In the genomic region with DNA sequence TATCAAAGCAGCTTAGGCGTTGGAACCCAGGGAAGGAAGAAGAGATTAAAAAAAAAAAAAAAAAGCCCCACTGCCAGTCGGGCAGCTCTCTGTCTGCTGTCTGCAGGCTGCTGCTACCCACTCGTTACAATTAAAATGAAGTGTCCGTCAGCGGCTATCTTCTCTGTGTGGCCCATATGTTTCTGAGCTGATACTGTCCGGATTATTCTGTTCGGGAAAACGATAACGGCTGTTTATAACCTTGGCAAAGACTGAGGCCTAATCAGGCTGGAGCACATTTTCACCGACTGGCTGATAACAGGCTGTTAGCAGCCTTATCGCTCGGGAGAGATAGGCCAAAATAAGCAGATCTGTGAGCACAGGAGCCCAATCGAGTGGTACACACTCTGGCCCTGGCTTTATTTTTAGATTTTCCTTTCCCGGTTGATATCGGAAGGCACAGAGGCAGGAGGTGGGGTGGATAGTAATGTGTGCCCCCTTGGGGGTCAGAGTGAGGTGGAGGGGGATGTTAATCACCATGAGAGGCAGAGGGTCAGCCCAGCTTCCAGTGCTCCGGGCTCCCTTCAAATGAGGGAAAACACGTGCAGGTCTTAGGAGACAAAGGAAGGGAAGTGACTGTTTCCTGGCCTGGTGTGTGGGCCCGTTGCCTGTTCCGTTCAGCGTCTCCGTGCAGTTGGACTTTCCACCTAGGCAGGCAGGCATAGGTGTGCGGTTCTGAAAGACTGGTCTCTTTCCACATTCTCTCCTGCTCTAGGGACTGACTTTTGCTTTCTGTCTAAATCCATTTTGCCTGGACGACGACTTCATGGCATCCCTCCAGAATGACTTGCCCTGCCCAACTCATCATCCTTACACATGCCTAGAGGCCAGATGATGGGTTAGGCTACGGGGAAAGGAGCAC, we compare ENCODE assay signal across 10 cellular contexts.
DNase-seq lines count a peak whose midpoint lies in the region; ATAC-seq, FAIRE-seq and TF ChIP-seq lines count a peak whose summit lies in the region.
"Had no signal": no experiment of that assay in that cellular context is flagged by ENCODE, and none has a peak within 500 bp of the region (broad histone marks: within the 10 kb centered on the region; RNA-seq: fewer than 3 reads in every experiment).

No MANE protein-coding gene starts in this region.

- no peak overlapping the region for H4K5ac ChIP-seq in H1 (ENCODE audit: insufficient read length, low read depth, low read length)

- no peak overlapping the region for H4K8ac ChIP-seq in H1 (ENCODE audit: extremely low read depth, insufficient read depth, low read length)

- H3K27me3 ChIP-seq in NT2/D1 (ENCODE audit: insufficient read depth, insufficient read length): no peaks in the 10 kb centered on the region
- no peaks in the 10 kb centered on the region for H3K27me3 ChIP-seq in H1 (replicated peaks in 1 of 4; ENCODE audit: control insufficient read depth in 3 of 4, extremely low read depth in 1 of 4, insufficient read depth in 3 of 4, low read length in 3 of 4)
- H3K27me3 ChIP-seq in lung (ENCODE audit: control insufficient read depth, insufficient read depth): no peaks in the 10 kb centered on the region
- H3K27me3 ChIP-seq in thoracic aorta (replicated peaks; ENCODE audit: insufficient read depth): no peaks in the 10 kb centered on the region

- H2BK20ac ChIP-seq in H1 (ENCODE audit: low read length): no peak overlapping the region

- H3K27ac ChIP-seq in H1 (ENCODE audit: low read depth, low read length): 0 out of 2 replicates have a peak overlapping the region, but pooled peaks have one; percentile 29
- H3K27ac ChIP-seq in lung (ENCODE audit: low read depth in 1 of 2, low read length in 1 of 2): peak overlapping the region; percentile 75 to 76
- peak overlapping the region in 1 of 2 donors; percentile 49 for H3K27ac ChIP-seq in thoracic aorta

- H2BK12ac ChIP-seq in H1 (ENCODE audit: low read depth, low read length): peak overlapping the region; percentile 45; the same call in 1 of the 2 replicates

- no peak overlapping the region for H2BK120ac ChIP-seq in H1 (replicated peaks; ENCODE audit: low read depth, low read length)

- WGBS in H1 (ENCODE audit: extremely low coverage in 1 of 2, insufficient coverage in 1 of 2, insufficient read length in 1 of 2, insufficient replicate concordance in 2 of 2, low coverage in 1 of 2, low lambda C conversion rate in 2 of 2, missing lambda C conversion rate in 1 of 2), 2 experiments: 83% methylated on average over 25 of the region's 25 CpGs; no CpG with 5 or more reads in 1 of the 2 experiments
- WGBS in lung, 2 donors: 30 to 35% methylated on average over 25 of the region's 25 CpGs

- H3K9me3 Mint-ChIP-seq in activated T-cell treated with anti-CD3 and anti-CD28 coated beads, Interleukin-2, amount 50 U/mL, for 24 hours: no peaks in the 10 kb centered on the region
- H3K9me3 Mint-ChIP-seq in activated CD8-positive, alpha-beta T cell treated with anti-CD3 and anti-CD28 coated beads for 36 hours: no peaks in the 10 kb centered on the region

- intact Hi-C loops in activated CD8-positive, alpha-beta T cell treated with anti-CD3 and anti-CD28 coated beads for 36 hours (cut with micrococcal nuclease): no loop called here

- H3K4me1 ChIP-seq in NT2/D1 (ENCODE audit: insufficient read depth, insufficient read length) (peaks cover 14% of the 10 kb centered on the region), H1 (replicated peaks in 1 of 4; ENCODE audit: control insufficient read depth in 3 of 4, insufficient read depth in 4 of 4, low read length in 3 of 4) (peaks cover 11 to 19% (median 18%) of the 10 kb centered on the region in 4 experiments), lung (ENCODE audit: control insufficient read depth in 2 of 2, insufficient read depth in 2 of 2, low read length in 2 of 2) (peaks cover 21 to 23% of the 10 kb centered on the region in 2 donors), thoracic aorta (ENCODE audit: control insufficient read depth in 1 of 2, low read depth in 2 of 2) (peaks cover 27 to 77% of the 10 kb centered on the region in 2 donors)

- H3K4me3 ChIP-seq in NT2/D1 (ENCODE audit: insufficient read length, low read depth) (no peak overlapping the region), H1 (ENCODE audit: extremely low read depth in 1 of 4, insufficient read depth in 2 of 4, low read depth in 3 of 4, low read length in 4 of 4) (no peak overlapping the region), lung (no peak overlapping the region), thoracic aorta (peak overlapping the region; percentile 19)

- no peak overlapping the region for H3K56ac ChIP-seq in H1 (replicated peaks; ENCODE audit: insufficient read length, low read depth, low read length)

- CTCF ChIA-PET in H1 (lab: Charles Lee; ENCODE audit: partially characterized antibody): interaction anchor here (1.4 kb wide), 1 partner anchor 18 kb away, joined by 4 read pairs; no protein-coding TSS in a partner anchor
- CTCF ChIA-PET in activated CD8-positive, alpha-beta T cell treated with anti-CD3 and anti-CD28 coated beads for 36 hours (lab: Charles Lee): no interaction called here

- peak overlapping the region; percentile 24 to 25; a peak in 2 of 4 replicates for H3K4me2 ChIP-seq in H1 (ENCODE audit: insufficient read depth in 1 of 2, low read depth in 2 of 2, low read length in 2 of 2)

- no peak for TF ChIP-seq RAD21 in H1 (IDR thresholded peaks at IDR 0.05 in 1 of 2, conservative IDR thresholded peaks at IDR 0.05 in 1 of 2; ENCODE audit: low read depth in 2 of 2, low read length in 2 of 2)

- H3K79me1 ChIP-seq in H1 (ENCODE audit: low read depth, low read length): peaks cover 10% of the 10 kb centered on the region

- peak overlapping the region; percentile 29 for H2AK5ac ChIP-seq in H1 (ENCODE audit: low read depth, low read length)

- H3K23me2 ChIP-seq in H1 (ENCODE audit: low read depth, low read length): no peaks in the 10 kb centered on the region; the same call in 1 of the 2 replicates

- peaks cover 3% of the 10 kb centered on the region for H3K4me1 Mint-ChIP-seq in activated T-cell treated with anti-CD3 and anti-CD28 coated beads, Interleukin-2, amount 50 U/mL, for 24 hours (ENCODE audit: low read depth)
- H3K4me1 Mint-ChIP-seq in activated CD8-positive, alpha-beta T cell treated with anti-CD3 and anti-CD28 coated beads for 36 hours (ENCODE audit: low read depth): no peaks in the 10 kb centered on the region

- H3K9me3 ChIP-seq in NT2/D1 (ENCODE audit: insufficient read depth, low read length) (no peaks in the 10 kb centered on the region), H1 (ENCODE audit: insufficient read depth in 2 of 2, low read depth in 1 of 2, low read length in 1 of 2) (no peaks in the 10 kb centered on the region), lung (ENCODE audit: control insufficient read depth in 2 of 2, insufficient read depth in 1 of 2, low read length in 1 of 2) (peaks cover 0 to 3% of the 10 kb centered on the region in 2 donors), thoracic aorta (no peaks in the 10 kb centered on the region)

- H3K23ac ChIP-seq in H1 (ENCODE audit: insufficient read length): no peak overlapping the region

- no peak overlapping the region for H3K4me3 Mint-ChIP-seq in activated T-cell treated with anti-CD3 and anti-CD28 coated beads, Interleukin-2, amount 50 U/mL, for 24 hours
- no peak overlapping the region for H3K4me3 Mint-ChIP-seq in activated CD8-positive, alpha-beta T cell treated with anti-CD3 and anti-CD28 coated beads for 36 hours
- H3K4me3 Mint-ChIP-seq: activated CD4-positive, alpha-beta memory T cell treated with anti-CD3 and anti-CD28 coated beads, Interleukin-2, amount 10 ng/mL, durations not matched to agents 7 days and 5 days had no signal

- peaks cover 8 to 16% of the 10 kb centered on the region in 2 experiments for H4K20me1 ChIP-seq in H1 (replicated peaks in 1 of 2; ENCODE audit: control insufficient read depth in 1 of 2, insufficient read depth in 2 of 2, low read length in 2 of 2)

- no peak overlapping the region for H3K4ac ChIP-seq in H1 (replicated peaks; ENCODE audit: insufficient read length, low read depth, low read length)

- no peak for TF ChIP-seq EP300 in H1 (IDR thresholded peaks at IDR 0.05; ENCODE audit: borderline replicate concordance in 1 of 2, low read depth in 2 of 2, low read length in 2 of 2)

- no peak overlapping the region for H3K14ac ChIP-seq in H1 (ENCODE audit: insufficient read length)

- H3K18ac ChIP-seq in H1 (ENCODE audit: extremely low read depth, low read length): peak overlapping the region; percentile 20; the same call in 1 of the 2 replicates

- TF ChIP-seq CTCF in H1 (IDR thresholded peaks at IDR 0.05; ENCODE audit: control extremely low read depth in 1 of 3, insufficient read depth in 1 of 3, low read depth in 1 of 3, low read length in 3 of 3) (no peak), lung (IDR thresholded peaks at IDR 0.05; ENCODE audit: control extremely low read depth, extremely low read depth) (no peak), thoracic aorta (IDR thresholded peaks at IDR 0.05) (no peak)
- TF ChIP-seq CTCF in activated CD8-positive, alpha-beta T cell treated with anti-CD3 and anti-CD28 coated beads for 36 hours (IDR thresholded peaks at IDR 0.05): no peak

- H3K27ac Mint-ChIP-seq in activated T-cell treated with anti-CD3 and anti-CD28 coated beads, Interleukin-2, amount 50 U/mL, for 24 hours: no peak overlapping the region
- no peak overlapping the region for H3K27ac Mint-ChIP-seq in activated CD8-positive, alpha-beta T cell treated with anti-CD3 and anti-CD28 coated beads for 36 hours
- H3K27ac Mint-ChIP-seq: activated CD4-positive, alpha-beta memory T cell treated with anti-CD3 and anti-CD28 coated beads, Interleukin-2, amount 10 ng/mL, durations not matched to agents 7 days and 5 days had no signal

- H2BK5ac ChIP-seq in H1 (ENCODE audit: low read depth, low read length): 0 out of 2 replicates have a peak overlapping the region, but pooled peaks have one; percentile 1

- ATAC-seq in lung (ENCODE audit: insufficient read depth, low FRiP score) (peak; percentile 27), thoracic aorta (ENCODE audit: insufficient number of reproducible peaks, low FRiP score, low read depth) (peak; percentile 30)
- no peak for ATAC-seq in activated CD8-positive, alpha-beta T cell treated with anti-CD3 and anti-CD28 coated beads for 36 hours

- peaks cover 4% of the 10 kb centered on the region for H3K27me3 Mint-ChIP-seq in activated T-cell treated with anti-CD3 and anti-CD28 coated beads, Interleukin-2, amount 50 U/mL, for 24 hours
- peaks cover 1% of the 10 kb centered on the region for H3K27me3 Mint-ChIP-seq in activated CD8-positive, alpha-beta T cell treated with anti-CD3 and anti-CD28 coated beads for 36 hours
- H3K27me3 Mint-ChIP-seq: activated CD4-positive, alpha-beta memory T cell treated with anti-CD3 and anti-CD28 coated beads, Interleukin-2, amount 10 ng/mL, durations not matched to agents 7 days and 5 days had no signal

- no peaks in the 10 kb centered on the region for H3K36me3 ChIP-seq in NT2/D1 (ENCODE audit: insufficient read depth, insufficient read length, low read length)
- no peaks in the 10 kb centered on the region for H3K36me3 ChIP-seq in H1 (ENCODE audit: control insufficient read depth in 2 of 4, insufficient read depth in 4 of 4, low read length in 3 of 4)
- no peaks in the 10 kb centered on the region for H3K36me3 ChIP-seq in lung (ENCODE audit: control insufficient read depth in 2 of 2, insufficient read depth in 2 of 2, low read length in 2 of 2)
- H3K36me3 ChIP-seq in thoracic aorta: no peaks in the 10 kb centered on the region

- peaks cover 0 to 89% of the 10 kb centered on the region in 2 experiments; a peak in 2 of 4 replicates for H3K79me2 ChIP-seq in H1 (ENCODE audit: control insufficient read depth in 1 of 2, insufficient read depth in 2 of 2, low read length in 2 of 2)

- H3K36me3 Mint-ChIP-seq in activated T-cell treated with anti-CD3 and anti-CD28 coated beads, Interleukin-2, amount 50 U/mL, for 24 hours (ENCODE audit: low read depth): no peaks in the 10 kb centered on the region
- no peaks in the 10 kb centered on the region for H3K36me3 Mint-ChIP-seq in activated CD8-positive, alpha-beta T cell treated with anti-CD3 and anti-CD28 coated beads for 36 hours (ENCODE audit: low read depth)

- DNase-seq in NT2/D1 (ENCODE audit: low read depth, low spot score) (no peak), H1 (ENCODE audit: low read depth in 1 of 2, low spot score in 2 of 2) (no peak), lung (ENCODE audit: low spot score) (no peak), thoracic aorta (ENCODE audit: low spot score) (no peak), NCI-H1417 treated with DMSO at 0.1 percent for 48 hours (lab: John Stamatoyannopoulos, UW) (no peak), RCC 7860 (ENCODE audit: low spot score) (no peak)
- no peak for DNase-seq in activated T-cell treated with anti-CD3 and anti-CD28 coated beads, Interleukin-2, amount 50 U/mL, for 24 hours
- no peak for DNase-seq in activated CD8-positive, alpha-beta T cell treated with anti-CD3 and anti-CD28 coated beads for 36 hours
- DNase-seq: activated CD4-positive, alpha-beta memory T cell treated with anti-CD3 and anti-CD28 coated beads, Interleukin-2, amount 10 ng/mL, durations not matched to agents 7 days and 5 days; Karpas-422 had no signal

- H3K9ac ChIP-seq in NT2/D1 (ENCODE audit: insufficient read length, low read depth): peak overlapping the region; percentile 10
- H3K9ac ChIP-seq in H1 (replicated peaks in 1 of 4; ENCODE audit: extremely low read depth in 1 of 4, low read depth in 3 of 4, low read length in 3 of 4): no peak overlapping the region

- no peak overlapping the region for H4K91ac ChIP-seq in H1 (replicated peaks; ENCODE audit: insufficient read length, low read length)

- no peak overlapping the region for H2AFZ ChIP-seq in H1 (ENCODE audit: low read length)

- no peak for TF ChIP-seq POLR2A in H1 (IDR thresholded peaks at IDR 0.05; ENCODE audit: control extremely low read depth in 1 of 2, low read depth in 2 of 2, low read length in 2 of 2)

- H2BK15ac ChIP-seq in H1 (ENCODE audit: low read length): peak overlapping the region; percentile 31; the same call in 1 of the 2 replicates

- POLR2A ChIA-PET in H1 (lab: Charles Lee; ENCODE audit: partially characterized antibody): interaction anchor here (1.0 to 1.7 kb wide), 3 partner anchors 9 to 40 kb away, joined by 3 to 4 read pairs (median 3); no protein-coding TSS in a partner anchor
- POLR2A ChIA-PET in activated CD8-positive, alpha-beta T cell treated with anti-CD3 and anti-CD28 coated beads for 36 hours (lab: Charles Lee): no interaction called here

- FAIRE-seq in H1 (lab: Jason Lieb, UNC) (no peak), RCC 7860 (lab: Jason Lieb, UNC) (no peak)
